Comparison of ENCODE assay signal across 8 cellular contexts in the genomic region with DNA sequence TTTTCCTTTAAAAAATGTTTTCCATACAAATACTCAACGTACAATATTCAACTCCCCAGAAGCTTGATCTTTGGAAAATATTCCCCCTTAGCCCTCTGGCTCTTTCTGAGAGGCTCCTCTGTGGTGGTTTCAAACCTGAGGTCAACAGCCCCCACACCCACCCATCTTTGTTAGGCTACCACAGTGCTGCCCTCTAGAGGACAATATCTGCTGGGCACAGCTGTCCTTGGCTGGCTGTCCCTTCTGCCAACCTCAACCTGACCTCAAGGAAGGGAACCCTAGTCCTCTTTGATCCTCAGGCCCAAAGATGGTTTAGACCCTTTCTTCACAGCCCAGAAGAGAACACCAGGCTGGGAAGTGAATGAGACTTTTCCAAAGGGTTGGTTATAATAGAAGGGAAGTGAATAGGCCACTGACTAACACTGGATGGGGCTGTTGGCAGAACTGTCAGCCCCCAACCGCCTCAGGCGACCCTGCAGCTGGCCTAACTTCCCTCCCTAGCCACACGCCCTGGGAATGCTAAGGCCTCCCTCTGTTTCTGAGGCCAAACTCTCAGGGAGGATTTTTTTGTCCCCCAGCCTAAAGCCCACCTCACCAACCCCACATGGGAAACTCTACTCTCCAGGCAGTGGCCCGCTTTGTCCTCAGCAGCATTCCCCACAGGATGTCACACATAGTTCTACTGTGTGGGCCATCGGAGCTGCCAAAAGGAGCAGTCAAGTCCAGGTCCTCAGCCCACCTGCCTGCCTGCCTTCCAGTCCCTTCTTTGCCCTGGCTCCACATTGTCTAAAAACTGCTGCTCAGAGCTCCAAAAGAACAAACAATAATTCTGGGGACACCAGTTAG. TPM values are rescaled to one million over a fixed set of nuclear protein-coding genes. Genes with fewer than 3 reads are reported as not detected.
DNase-seq lines count a peak whose midpoint lies in the region; ATAC-seq, FAIRE-seq and TF ChIP-seq lines count a peak whose summit lies in the region.

No MANE protein-coding gene starts in this region.

- no peaks in the 10 kb centered on the region for H3K27me3 ChIP-seq in Panc1 (ENCODE audit: control insufficient read depth, insufficient read depth, low read length)

- no peak overlapping the region for H3K27ac ChIP-seq in Panc1 (ENCODE audit: low read length)

- H3K4me3 ChIP-seq in GM12865 (ENCODE audit: low read depth, low read length): no peak overlapping the region
- no peak overlapping the region for H3K4me3 ChIP-seq in Panc1 (ENCODE audit: low read depth in 2 of 2, low read length in 2 of 2)
- H3K4me3 ChIP-seq in fibroblast of villous mesenchyme (ENCODE audit: low read depth, low read length): no peak overlapping the region

- peak; percentile 30 for FAIRE-seq in A204.1 (lab: Jason Lieb, UNC)

- H3K9me3 ChIP-seq in Panc1 (ENCODE audit: control insufficient read depth, insufficient read depth, low read depth, low read length): no peaks in the 10 kb centered on the region

- DNase-seq in GM12865 (ENCODE audit: low read depth) (peak; percentile 49), Panc1 (ENCODE audit: low read depth, low spot score) (no peak), fibroblast of villous mesenchyme (ENCODE audit: low read depth) (peak; percentile 12), GF-D8 (lab: John Stamatoyannopoulos, UW) (no peak), GM19238 (ENCODE audit: insufficient read length, low spot score) (no peak), NCI-H226 (no peak)

- in situ Hi-C loops in Panc1 (cut with HindIII; ENCODE audit: low pct_unique_long_range_greater_than_20kb, low sequenced_read_pairs): no loop called here

- TF ChIP-seq CTCF in GM12865 (IDR thresholded peaks at IDR 0.05; ENCODE audit: insufficient read depth, low read depth, low read length, missing control alignments) (peak; percentile 48), Panc1 (IDR thresholded peaks at IDR 0.05) (peak; percentile 67), fibroblast of villous mesenchyme (IDR thresholded peaks at IDR 0.05; ENCODE audit: insufficient read depth, low read depth, low read length) (peak; percentile 51)

- intact Hi-C loops in Panc1 (cut with micrococcal nuclease; ENCODE audit: unreplicated experiment): no loop called here

- no peaks in the 10 kb centered on the region for H3K4me1 ChIP-seq in Panc1 (ENCODE audit: control insufficient read depth, insufficient read depth, low read length)

- ATAC-seq in Panc1 (no peak), GM21526 (IDR thresholded peaks at IDR 0.05; ENCODE audit: low FRiP score, unreplicated experiment) (no peak)

- CTCF ChIA-PET in Panc1 (lab: Charles Lee): no interaction called here

- BruUV-seq in Panc1 (replicated peaks; lab: Mats Ljungman, UMichigan): no TSS peak

- H3K36me3 ChIP-seq in Panc1 (ENCODE audit: control insufficient read depth, insufficient read depth, low read length): no peaks in the 10 kb centered on the region

- POLR2A ChIA-PET in Panc1 (lab: Charles Lee): no interaction called here

RNA-seq across cellular contexts. Expression of gene NYX, which starts 34.3 kb away (rescaled TPM):
- total RNA-seq in Panc1 (2021; ENCODE audit: unreplicated experiment) (not detected), fibroblast of villous mesenchyme (not detected in 2 replicates)
- polyA plus RNA-seq in Panc1 (2012; ENCODE audit: insufficient read length): not detected

Comparison
In these comparisons a context has a peak if more than half of its experiments do, and no peak if none do; other contexts are left out.
1. DNase-seq: peak in GM12865 (single experiment) and fibroblast of villous mesenchyme (single experiment); none in Panc1 (single experiment), GF-D8 (single experiment), GM19238 (single experiment) and NCI-H226 (single experiment).
2. Peak in every context shown above with its lines, with median percentiles within 50 percentile points of each other: CTCF ChIP-seq.